In genomic region chr3:129927072-129927471, GRCh38 we compare ENCODE assay signal across 21 cellular contexts. TPM values are rescaled to one million over a fixed set of nuclear protein-coding genes. Genes with fewer than 3 reads are reported as not detected.
"Had no signal": no experiment of that assay in that cellular context is flagged by ENCODE, and none has a peak within 500 bp of the region (broad histone marks: within the 10 kb centered on the region; RNA-seq: fewer than 3 reads in every experiment).

No MANE protein-coding gene starts in this region.

- H3K36me3 ChIP-seq: breast epithelium, uterus had no signal

- H3K27ac Mint-ChIP-seq: activated naive CD8-positive, alpha-beta T cell treated with anti-CD3 and anti-CD28 coated beads, Interleukin-2, amount 10 ng/mL, durations not matched to agents 7 days and 5 days; endodermal cell; natural killer cell treated with Interleukin-12 subunit alpha and Interleukin-12 subunit beta and Interleukin-15 and Interleukin-18, amount 100 ng/mL, for 72 hours had no signal

- H3K4me3 ChIP-seq: breast epithelium, mucosa of descending colon, psoas muscle, uterus had no signal

- ATAC-seq: left colon; mucosa of descending colon; natural killer cell treated with Interleukin-12 subunit alpha and Interleukin-12 subunit beta and Interleukin-15 and Interleukin-18, amount 100 ng/mL, for 72 hours; psoas muscle; sciatic nerve; stimulated activated naive CD8-positive, alpha-beta T cell treated with anti-CD3 and anti-CD28 coated beads, Interleukin-15, amount 100 ng/mL, for 72 hours had no signal

- H3K4me1 Mint-ChIP-seq: activated naive CD8-positive, alpha-beta T cell treated with anti-CD3 and anti-CD28 coated beads, Interleukin-2, amount 10 ng/mL, durations not matched to agents 7 days and 5 days; endodermal cell; stimulated activated naive CD8-positive, alpha-beta T cell treated with anti-CD3 and anti-CD28 coated beads, Interleukin-15, amount 100 ng/mL, for 72 hours had no signal

- H3K4me3 Mint-ChIP-seq: activated naive CD8-positive, alpha-beta T cell treated with anti-CD3 and anti-CD28 coated beads, Interleukin-2, amount 10 ng/mL, durations not matched to agents 7 days and 5 days; endodermal cell; natural killer cell treated with Interleukin-12 subunit alpha and Interleukin-12 subunit beta and Interleukin-15 and Interleukin-18, amount 100 ng/mL, for 72 hours; stimulated activated naive CD8-positive, alpha-beta T cell treated with anti-CD3 and anti-CD28 coated beads, Interleukin-15, amount 100 ng/mL, for 72 hours had no signal

- H3K27me3 ChIP-seq: breast epithelium, uterus had no signal

- H3K36me3 Mint-ChIP-seq: activated naive CD8-positive, alpha-beta T cell treated with anti-CD3 and anti-CD28 coated beads, Interleukin-2, amount 10 ng/mL, durations not matched to agents 7 days and 5 days had no signal

- DNase-seq: activated CD4-positive, alpha-beta T cell treated with anti-CD3 and anti-CD28 coated beads for 1 hour; activated CD4-positive, alpha-beta T cell treated with anti-CD3 and anti-CD28 coated beads, Interleukin-2, amount 50 U/mL, for 48 hours; activated naive CD8-positive, alpha-beta T cell treated with anti-CD3 and anti-CD28 coated beads, Interleukin-2, amount 10 ng/mL, durations not matched to agents 7 days and 5 days; anterior cingulate cortex; endodermal cell; erythroblast; hypothalamus; left colon; mucosa of descending colon; nucleus accumbens; psoas muscle; stimulated activated CD4-positive, alpha-beta T cell treated with anti-CD3 and anti-CD28 coated beads, Interleukin-4, amount 100 ng/mL, for 1 hour; stimulated activated naive CD8-positive, alpha-beta T cell treated with anti-CD3 and anti-CD28 coated beads, Interleukin-15, amount 100 ng/mL, for 72 hours; uterus had no signal

RNA-seq across cellular contexts. Expression of gene TRH, which starts 47.4 kb away (rescaled TPM):
- total RNA-seq: activated naive CD8-positive, alpha-beta T cell treated with anti-CD3 and anti-CD28 coated beads, Interleukin-2, amount 10 ng/mL, durations not matched to agents 7 days and 5 days; breast epithelium; chondrocyte; dermis microvascular lymphatic vessel endothelial cell; glomerular endothelial cell; left colon; lung microvascular endothelial cell; mucosa of descending colon; natural killer cell treated with Interleukin-12 subunit alpha and Interleukin-12 subunit beta and Interleukin-15 and Interleukin-18, amount 100 ng/mL, for 72 hours; psoas muscle; sciatic nerve had no signal
- polyA plus RNA-seq: psoas muscle had no signal
